ENCODE assay signal across 24 cellular contexts in genomic region chr3:24349367-24350019, GRCh38.
"Had no signal": no experiment of that assay in that cellular context is flagged by ENCODE, and none has a peak within 500 bp of the region (broad histone marks: within the 10 kb centered on the region; RNA-seq: fewer than 3 reads in every experiment).

No MANE protein-coding gene starts in this region.

- FAIRE-seq: islet of Langerhans, keratinocyte had no signal

- H3K4me1 ChIP-seq: colonic mucosa, left lung, lower lobe of right lung had no signal

- H3K36me3 ChIP-seq: colonic mucosa, esophagus squamous epithelium, gastrocnemius medialis, heart right ventricle, left lung, lower lobe of right lung had no signal

- DNase-seq: colonic mucosa; effector CD8-positive, alpha-beta T cell; effector memory CD8-positive, alpha-beta T cell; endodermal cell; erythroblast; esophagus squamous epithelium; foreskin fibroblast; foreskin melanocyte; gastrocnemius medialis; glutamatergic neuron; head of caudate nucleus; heart right ventricle; hippocampal formation; left cardiac atrium; left lung; left ventricle myocardium superior; lower lobe of right lung; mesenchymal stem cell; mucosa of descending colon; naive B cell had no signal

- H3K27me3 ChIP-seq: colonic mucosa, esophagus squamous epithelium, gastrocnemius medialis, heart right ventricle, left lung had no signal

- H3K4me3 ChIP-seq: colonic mucosa, esophagus squamous epithelium, gastrocnemius medialis, heart right ventricle, left lung, lower lobe of right lung, mucosa of descending colon had no signal

- H3K27ac ChIP-seq: colonic mucosa, epithelial cell of prostate, esophagus squamous epithelium, gastrocnemius medialis, heart right ventricle, left lung, lower lobe of right lung had no signal

- ATAC-seq: effector memory CD8-positive, alpha-beta T cell; esophagus mucosa; gastrocnemius medialis; heart right ventricle; left cardiac atrium; left lung; left ventricle myocardium superior; lower lobe of right lung; mucosa of descending colon had no signal

- H3K9me3 ChIP-seq: colonic mucosa, esophagus squamous epithelium, gastrocnemius medialis, left lung, lower lobe of right lung, mucosa of descending colon had no signal
